16 cellular contexts compared by ENCODE assay signal in genomic region chr5:82924241-82924989, GRCh38.
"Had no signal": no experiment of that assay in that cellular context is flagged by ENCODE, and none has a peak within 500 bp of the region (broad histone marks: within the 10 kb centered on the region; RNA-seq: fewer than 3 reads in every experiment).

No MANE protein-coding gene starts in this region.

- H3K4me3 Mint-ChIP-seq: activated CD8-positive, alpha-beta memory T cell treated with anti-CD3 and anti-CD28 coated beads, Interleukin-2, amount 10 ng/mL, durations not matched to agents 7 days and 5 days; activated naive CD8-positive, alpha-beta T cell; activated T-cell treated with anti-CD3 and anti-CD28 coated beads, Interleukin-2, amount 50 U/mL, for 24 hours; neural crest cell; stimulated activated effector memory CD8-positive, alpha-beta T cell treated with anti-CD3 and anti-CD28 coated beads, Interleukin-12 subunit alpha, Interleukin-12 subunit beta, amount 100 ng/mL, for 72 hours had no signal

- H3K27ac Mint-ChIP-seq: activated CD8-positive, alpha-beta memory T cell treated with anti-CD3 and anti-CD28 coated beads, Interleukin-2, amount 10 ng/mL, durations not matched to agents 7 days and 5 days; activated naive CD8-positive, alpha-beta T cell; activated T-cell treated with anti-CD3 and anti-CD28 coated beads, Interleukin-2, amount 50 U/mL, for 24 hours; stimulated activated effector memory CD8-positive, alpha-beta T cell treated with anti-CD3 and anti-CD28 coated beads, Interleukin-12 subunit alpha, Interleukin-12 subunit beta, amount 100 ng/mL, for 72 hours had no signal

- H3K9me3 ChIP-seq: esophagus squamous epithelium, pancreas, SJSA1, transverse colon had no signal

- FAIRE-seq: bronchial epithelial cell, pancreas had no signal

- H3K36me3 Mint-ChIP-seq: activated CD8-positive, alpha-beta memory T cell treated with anti-CD3 and anti-CD28 coated beads, Interleukin-2, amount 10 ng/mL, durations not matched to agents 7 days and 5 days; activated naive CD8-positive, alpha-beta T cell; stimulated activated effector memory CD8-positive, alpha-beta T cell treated with anti-CD3 and anti-CD28 coated beads, Interleukin-12 subunit alpha, Interleukin-12 subunit beta, amount 100 ng/mL, for 72 hours had no signal

- H3K36me3 ChIP-seq: esophagus squamous epithelium, pancreas, SJSA1, transverse colon had no signal

- H3K27me3 Mint-ChIP-seq: activated naive CD8-positive, alpha-beta T cell; activated T-cell treated with anti-CD3 and anti-CD28 coated beads, Interleukin-2, amount 50 U/mL, for 24 hours had no signal

- H3K4me1 Mint-ChIP-seq: activated CD8-positive, alpha-beta memory T cell treated with anti-CD3 and anti-CD28 coated beads, Interleukin-2, amount 10 ng/mL, durations not matched to agents 7 days and 5 days; stimulated activated effector memory CD8-positive, alpha-beta T cell treated with anti-CD3 and anti-CD28 coated beads, Interleukin-12 subunit alpha, Interleukin-12 subunit beta, amount 100 ng/mL, for 72 hours had no signal

- H3K4me3 ChIP-seq: esophagus squamous epithelium, pancreas, SJSA1, transverse colon had no signal

- DNase-seq: activated CD4-positive, alpha-beta T cell treated with anti-CD3 and anti-CD28 coated beads for 1 hour; activated CD4-positive, alpha-beta T cell treated with anti-CD3 and anti-CD28 coated beads, Interleukin-2, amount 50 U/mL, for 48 hours; activated CD8-positive, alpha-beta memory T cell treated with anti-CD3 and anti-CD28 coated beads, Interleukin-2, amount 10 ng/mL, durations not matched to agents 7 days and 5 days; activated effector memory CD4-positive, alpha-beta T cell treated with anti-CD3 and anti-CD28 coated beads, Interleukin-2, amount 50 U/mL, for 16 hours; activated T-cell treated with anti-CD3 and anti-CD28 coated beads, Interleukin-2, amount 50 U/mL, for 24 hours; aorta; esophagus squamous epithelium; hippocampal formation; pancreas; retina; transverse colon had no signal

- H3K4me1 ChIP-seq: esophagus squamous epithelium, pancreas, transverse colon had no signal

- H3K9me3 Mint-ChIP-seq: activated T-cell treated with anti-CD3 and anti-CD28 coated beads, Interleukin-2, amount 50 U/mL, for 24 hours; neural crest cell; stimulated activated effector memory CD8-positive, alpha-beta T cell treated with anti-CD3 and anti-CD28 coated beads, Interleukin-12 subunit alpha, Interleukin-12 subunit beta, amount 100 ng/mL, for 72 hours had no signal

- ATAC-seq: activated CD8-positive, alpha-beta memory T cell treated with anti-CD3 and anti-CD28 coated beads, Interleukin-2, amount 10 ng/mL, durations not matched to agents 7 days and 5 days; pancreas; stimulated activated effector memory CD8-positive, alpha-beta T cell treated with anti-CD3 and anti-CD28 coated beads, Interleukin-12 subunit alpha, Interleukin-12 subunit beta, amount 100 ng/mL, for 72 hours had no signal

- H3K27ac ChIP-seq: esophagus squamous epithelium, pancreas, SJSA1, transverse colon had no signal

- H3K27me3 ChIP-seq: esophagus squamous epithelium, pancreas, SJSA1, transverse colon had no signal
